24 cellular contexts compared by ENCODE assay signal in genomic region chr5:23027341-23027740, GRCh38.
DNase-seq lines count a peak whose midpoint lies in the region; ATAC-seq and TF ChIP-seq lines count a peak whose summit lies in the region.
"Had no signal": no experiment of that assay in that cellular context is flagged by ENCODE, and none has a peak within 500 bp of the region (broad histone marks: within the 10 kb centered on the region; RNA-seq: fewer than 3 reads in every experiment).

No MANE protein-coding gene starts in this region.

- H3K4me3 ChIP-seq in SK-N-MC (no peak overlapping the region), heart right ventricle (no peak overlapping the region)
- no peak overlapping the region for H3K4me3 ChIP-seq in effector memory CD4-positive, alpha-beta T cell (ENCODE audit: insufficient read depth, low read depth, low read length, poor library complexity, severe bottlenecking)
- H3K4me3 ChIP-seq: GM23248, SJSA1 had no signal

- DNase-seq in DMS 273 (lab: John Stamatoyannopoulos, UW; ENCODE audit: unreplicated experiment) (peak; percentile 31), DMS 273 treated with DMSO at 0.1 percent for 48 hours (lab: John Stamatoyannopoulos, UW) (no peak), SK-N-MC (ENCODE audit: low read depth, low spot score) (no peak), heart right ventricle (peak in 1 of 2 donors; percentile 55), NCI-H2196 (lab: John Stamatoyannopoulos, UW; ENCODE audit: unreplicated experiment) (no peak)
- DNase-seq in effector memory CD4-positive, alpha-beta T cell = no peak
- DNase-seq: Caco-2; CD8-positive, alpha-beta T cell; DMS153; DND-41; GM23248; H7; Karpas-422; NCI-H1105; NCI-H1436 treated with DMSO at 0.1 percent for 48 hours; NCI-H2029; NCI-H345; NCI-H774 had no signal

- H3K4me1 ChIP-seq in heart right ventricle = peaks cover 0 to 25% (median 6%) of the 10 kb centered on the region in 9 donors
- H3K4me1 ChIP-seq in effector memory CD4-positive, alpha-beta T cell (ENCODE audit: control insufficient read depth, insufficient read depth, low read length, poor library complexity, severe bottlenecking) = no peaks in the 10 kb centered on the region
- H3K4me1 ChIP-seq: Caco-2, SJSA1 had no signal

- WGBS in heart right ventricle, 2 donors = 23 to 39% methylated on average over 2 of the region's 2 CpGs

- no peaks in the 10 kb centered on the region for H3K36me3 ChIP-seq in SK-N-MC (ENCODE audit: insufficient read depth, low read length)
- H3K36me3 ChIP-seq in heart right ventricle = no peaks in the 10 kb centered on the region
- H3K36me3 ChIP-seq in effector memory CD4-positive, alpha-beta T cell (ENCODE audit: control insufficient read depth, insufficient read depth, low read length) = no peaks in the 10 kb centered on the region
- H3K36me3 ChIP-seq: SJSA1 had no signal

- ATAC-seq in heart right ventricle (peak; percentile 84 to 97 (median 96)), HG02623 (IDR thresholded peaks at IDR 0.05; ENCODE audit: unreplicated experiment) (no peak)
- ATAC-seq: CD8-positive, alpha-beta T cell; HepG2 had no signal

- intact Hi-C loops in heart right ventricle (cut with DNase I) = no loop called here

- H3K27me3 ChIP-seq in heart right ventricle (no peaks in the 10 kb centered on the region), layer of hippocampus (ENCODE audit: control insufficient read depth, insufficient read depth, low read length) (no peaks in the 10 kb centered on the region)
- H3K27me3 ChIP-seq in effector memory CD4-positive, alpha-beta T cell (replicated peaks; ENCODE audit: control insufficient read depth, insufficient read depth, low read length, poor library complexity, severe bottlenecking) = no peaks in the 10 kb centered on the region
- H3K27me3 ChIP-seq: SJSA1 had no signal

- no peak overlapping the region for H3K9ac ChIP-seq in SK-N-MC (ENCODE audit: insufficient read length)
- H3K9ac ChIP-seq: GM23248 had no signal

- no peak for TF ChIP-seq CTCF in heart right ventricle (IDR thresholded peaks at IDR 0.05)

- H3K9me3 ChIP-seq in SK-N-MC (ENCODE audit: low read depth, low read length) (no peaks in the 10 kb centered on the region), heart right ventricle (no peaks in the 10 kb centered on the region)
- no peaks in the 10 kb centered on the region for H3K9me3 ChIP-seq in effector memory CD4-positive, alpha-beta T cell (ENCODE audit: control insufficient read depth, low read length)
- H3K9me3 ChIP-seq: Caco-2, SJSA1 had no signal

- H3K27ac ChIP-seq in SK-N-MC (peak overlapping the region; percentile 84), heart right ventricle (peak overlapping the region; percentile 36 to 82 (median 70)), layer of hippocampus (ENCODE audit: low read depth, low read length) (peak overlapping the region; percentile 21)
- H3K27ac ChIP-seq in effector memory CD4-positive, alpha-beta T cell (ENCODE audit: insufficient read depth, low read length, poor library complexity, severe bottlenecking) = no peak overlapping the region
- H3K27ac ChIP-seq: 22Rv1, C4-2B, GM23248, SJSA1 had no signal
